Comparison of ENCODE assay signal across 8 cellular contexts in genomic region chrX:120514236-120514635, GRCh38. TPM values are rescaled to one million over a fixed set of nuclear protein-coding genes. Genes with fewer than 3 reads are reported as not detected.
A peak's percentile ranks its signal among the peaks of the same experiment; 100 is the strongest.
DNase-seq lines count a peak whose midpoint lies in the region; ATAC-seq and TF ChIP-seq lines count a peak whose summit lies in the region.

No MANE protein-coding gene starts in this region.

- peak; percentile 40 for TF ChIP-seq CTCF in AG10803 (conservative IDR thresholded peaks at IDR 0.05; ENCODE audit: low read length)

- DNase-seq in AG10803 (ENCODE audit: low read depth) = peak; percentile 15
- peak; percentile 66 for DNase-seq in RKO (ENCODE audit: low spot score)
- DNase-seq in hepatic stellate cell (ENCODE audit: low spot score) = peak; percentile 6
- DNase-seq in UCSD-AML1 (lab: John Stamatoyannopoulos, UW; ENCODE audit: unreplicated experiment) = no peak
- DNase-seq in A172 (ENCODE audit: low spot score) = no peak
- no peak for DNase-seq in NCI-H2029 (lab: John Stamatoyannopoulos, UW)

- ATAC-seq in GM19463 (IDR thresholded peaks at IDR 0.05; ENCODE audit: unreplicated experiment) (peak; percentile 53), HG03469 (IDR thresholded peaks at IDR 0.05; ENCODE audit: unreplicated experiment) (no peak)

- H3K4me3 ChIP-seq in AG10803 (ENCODE audit: low read length) = no peak overlapping the region

RNA-seq across cellular contexts. Expression of gene LAMP2, which starts 45.1 kb away (rescaled TPM):
- total RNA-seq in A172 (2014; rRNA removed; shearing (Covaris generic)) = 63.5 and 71.7 TPM in 2 replicates

RNA-seq across cellular contexts. Expression of gene CUL4B, which starts 46.5 kb away (rescaled TPM):
- 49.0 and 50.3 TPM in 2 replicates for total RNA-seq in A172 (2014; rRNA removed; shearing (Covaris generic))

Comparison
In these comparisons a context has a peak if more than half of its experiments do, and no peak if none do; other contexts are left out.
1. DNase-seq: peak in AG10803 (single experiment), RKO (single experiment) and hepatic stellate cell (single experiment); none in UCSD-AML1 (single experiment), A172 (single experiment) and NCI-H2029 (single experiment).